In the genomic region with DNA sequence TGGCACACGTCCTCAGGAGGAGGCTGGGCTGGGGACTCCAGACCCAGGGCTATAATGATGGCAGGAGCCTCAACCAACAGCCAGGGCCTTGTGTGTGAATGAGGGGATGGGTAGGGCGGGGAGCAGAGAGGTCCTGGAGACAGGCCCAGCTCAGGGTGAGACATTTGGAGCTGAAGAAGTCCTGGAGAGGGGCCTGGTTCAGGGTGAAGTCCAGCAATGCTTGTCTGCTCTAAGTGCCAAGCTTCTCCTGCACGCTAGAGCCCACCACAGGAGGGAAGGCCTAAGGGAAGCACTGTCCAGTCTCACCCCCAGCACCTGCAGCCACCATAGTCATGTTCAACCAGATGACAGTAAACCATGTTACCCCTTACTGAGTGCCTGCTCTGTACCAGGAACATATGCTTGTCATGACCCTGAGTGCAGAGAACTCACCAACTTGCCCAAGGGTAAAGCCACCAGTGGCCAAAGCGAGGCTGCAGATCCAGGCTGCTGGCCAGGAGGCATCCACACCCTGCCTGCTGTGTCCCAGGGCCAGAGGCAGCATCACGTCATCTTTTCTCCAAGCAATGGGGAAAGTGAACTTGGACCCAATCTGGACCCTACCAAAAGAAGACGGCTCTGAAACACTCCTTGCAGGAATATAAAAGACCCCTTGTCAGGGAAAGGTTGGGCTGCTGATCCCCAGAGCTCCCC, we compare ENCODE assay signal across 24 cellular contexts. TPM values are rescaled to one million over a fixed set of nuclear protein-coding genes. Genes with fewer than 3 reads are reported as not detected.
DNase-seq lines count a peak whose midpoint lies in the region; ATAC-seq and TF ChIP-seq lines count a peak whose summit lies in the region.
"Had no signal": no experiment of that assay in that cellular context is flagged by ENCODE, and none has a peak within 500 bp of the region (broad histone marks: within the 10 kb centered on the region; RNA-seq: fewer than 3 reads in every experiment).

No MANE protein-coding gene starts in this region.

- no peak overlapping the region for H3K27ac ChIP-seq in osteoblast (ENCODE audit: low read depth, low read length)
- H3K27ac ChIP-seq in CD8-positive, alpha-beta T cell (ENCODE audit: low read depth, low read length), result no peak overlapping the region
- H3K27ac ChIP-seq: C4-2B, PC-9, SK-N-MC had no signal

- no peaks in the 10 kb centered on the region for H4K20me1 ChIP-seq in osteoblast (ENCODE audit: insufficient read depth, low read length)

- ATAC-seq in CD8-positive, alpha-beta T cell, result no peak

- no peaks in the 10 kb centered on the region for H3K79me2 ChIP-seq in osteoblast (ENCODE audit: insufficient read depth, low read length)

- H3K36me3 ChIP-seq in osteoblast (ENCODE audit: insufficient read depth, low read length), result no peaks in the 10 kb centered on the region
- no peaks in the 10 kb centered on the region for H3K36me3 ChIP-seq in CD8-positive, alpha-beta T cell (ENCODE audit: insufficient read depth, low read length)
- H3K36me3 ChIP-seq: MG63 had no signal

- intact Hi-C loops in CD8-positive, alpha-beta T cell (cut with DNase I, micrococcal nuclease), result no loop called here

- no peaks in the 10 kb centered on the region for H3K4me1 ChIP-seq in osteoblast (ENCODE audit: insufficient read depth, low read length)
- H3K4me1 ChIP-seq in CD8-positive, alpha-beta T cell (ENCODE audit: insufficient read depth, low read length), result no peaks in the 10 kb centered on the region

- H3K4me2 ChIP-seq in osteoblast (ENCODE audit: insufficient read depth, low read length), result no peak overlapping the region
- H3K4me2 ChIP-seq: PC-9 had no signal

- in situ Hi-C loops in SK-MEL-5 (cut with HindIII; ENCODE audit: low pct_unique_long_range_greater_than_20kb, low sequenced_read_pairs), result no loop called here

- H3K27me3 ChIP-seq in osteoblast (ENCODE audit: insufficient read depth, low read length), result peaks cover 8% of the 10 kb centered on the region
- H3K27me3 ChIP-seq in CD8-positive, alpha-beta T cell (ENCODE audit: insufficient read depth, low read length), result no peaks in the 10 kb centered on the region
- H3K27me3 ChIP-seq: MG63 had no signal

- H3K9me3 ChIP-seq in osteoblast (ENCODE audit: low read depth, low read length), result no peaks in the 10 kb centered on the region
- H3K9me3 ChIP-seq in CD8-positive, alpha-beta T cell (ENCODE audit: low read length), result no peaks in the 10 kb centered on the region
- H3K9me3 ChIP-seq: MG63 had no signal

- peak overlapping the region; percentile 72 for H3K27ac Mint-ChIP-seq in glutamatergic neuron (ENCODE audit: unreplicated experiment)
- H3K27ac Mint-ChIP-seq in CD8-positive, alpha-beta T cell, result no peak overlapping the region
- H3K27ac Mint-ChIP-seq: B cell had no signal

- H3K9me3 Mint-ChIP-seq in glutamatergic neuron (ENCODE audit: unreplicated experiment), result peaks cover 24% of the 10 kb centered on the region
- H3K9me3 Mint-ChIP-seq in CD8-positive, alpha-beta T cell, result no peaks in the 10 kb centered on the region

- H3K4me1 Mint-ChIP-seq in glutamatergic neuron (ENCODE audit: low read depth, unreplicated experiment), result peaks cover 50% of the 10 kb centered on the region
- H3K4me1 Mint-ChIP-seq in CD8-positive, alpha-beta T cell (ENCODE audit: low read depth), result peaks cover 4% of the 10 kb centered on the region

- DNase-seq in AG20443 (ENCODE audit: low spot score) (peak; percentile 58), SK-MEL-5 (ENCODE audit: low read depth, low spot score) (peak; percentile 48), glutamatergic neuron (no peak), osteoblast (ENCODE audit: insufficient read length, low spot score, missing footprints) (peak; percentile 39), NCI-H524 (lab: John Stamatoyannopoulos, UW) (no peak), DMS114 treated with DMSO at 0.1 percent for 48 hours (lab: John Stamatoyannopoulos, UW; ENCODE audit: unreplicated experiment) (no peak)
- DNase-seq in CD8-positive, alpha-beta T cell, result no peak
- DNase-seq: DMS53, GOT3, HCEC 1CT, IMR-90, KG1, MG63, NCI-H2029, NCI-H446, NCI-H526 treated with DMSO at 0.1 percent for 48 hours, PC-9, RPMI8226, SHP77 treated with DMSO at 0.1 percent for 48 hours had no signal

- no peak overlapping the region for H2AFZ ChIP-seq in osteoblast (ENCODE audit: low read length)
- H2AFZ ChIP-seq: PC-9 had no signal

- peaks cover 5% of the 10 kb centered on the region for H3K36me3 Mint-ChIP-seq in glutamatergic neuron (ENCODE audit: unreplicated experiment)
- no peaks in the 10 kb centered on the region for H3K36me3 Mint-ChIP-seq in CD8-positive, alpha-beta T cell

- CTCF ChIA-PET in CD8-positive, alpha-beta T cell (lab: Charles Lee), result interaction anchor here (0.6 kb wide), 1 partner anchor 327 kb away, joined by 3 read pairs; no protein-coding TSS in a partner anchor

- TF ChIP-seq CTCF in glutamatergic neuron (IDR thresholded peaks at IDR 0.05; ENCODE audit: partially characterized antibody, unreplicated experiment), result no peak
- no peak for TF ChIP-seq CTCF in osteoblast (IDR thresholded peaks at IDR 0.05; ENCODE audit: extremely low read depth, low read depth, low read length)
- TF ChIP-seq CTCF in CD8-positive, alpha-beta T cell (IDR thresholded peaks at IDR 0.05), result no peak

- peaks cover 27% of the 10 kb centered on the region for H3K27me3 Mint-ChIP-seq in glutamatergic neuron (ENCODE audit: unreplicated experiment)
- H3K27me3 Mint-ChIP-seq in CD8-positive, alpha-beta T cell (ENCODE audit: low read depth), result peaks cover 8% of the 10 kb centered on the region

- no peak overlapping the region for H3K4me3 ChIP-seq in osteoblast (ENCODE audit: insufficient read depth, low read length)
- H3K4me3 ChIP-seq in CD8-positive, alpha-beta T cell (ENCODE audit: low read depth, low read length), result no peak overlapping the region
- H3K4me3 ChIP-seq: MG63, PC-9, SK-N-MC had no signal

- H3K4me3 Mint-ChIP-seq in glutamatergic neuron (ENCODE audit: unreplicated experiment), result no peak overlapping the region
- H3K4me3 Mint-ChIP-seq in CD8-positive, alpha-beta T cell, result no peak overlapping the region
- H3K4me3 Mint-ChIP-seq: B cell had no signal

- POLR2A ChIA-PET in CD8-positive, alpha-beta T cell (lab: Charles Lee), result no interaction called here

RNA-seq across cellular contexts. Expression of a gene that starts 24.0 kb away (rescaled TPM):
- total RNA-seq in SK-MEL-5 (2014; rRNA removed; shearing (Covaris generic)), result 0.29 TPM in 1 of 2 replicates, not detected in the other
- 0.31 and 0.47 TPM in 2 replicates for polyA plus RNA-seq in SK-MEL-5 (2015; cell fraction: cytosol; rRNA removed)
- polyA plus RNA-seq in SK-MEL-5 (2015; cell fraction: nucleus; rRNA removed), result 0.39 and 2.2 TPM in 2 replicates
- total RNA-seq in glutamatergic neuron (ENCODE audit: unreplicated experiment) (5.7 TPM), osteoblast (not detected in 2 replicates)
- total RNA-seq in CD8-positive, alpha-beta T cell, result not detected
- total RNA-seq: B cell, Daoy, G401, IMR-90, PC-9 had no signal
- polyA plus RNA-seq: IMR-90 had no signal

Comparison
In these comparisons a context has a peak if more than half of its experiments do, and no peak if none do; other contexts are left out.
1. DNase-seq: peak in AG20443 (single experiment), SK-MEL-5 (single experiment) and osteoblast (single experiment); none in glutamatergic neuron (single experiment), NCI-H524 (0 of 2), CD8-positive, alpha-beta T cell (0 of 7) and DMS114 treated with DMSO at 0.1 percent for 48 hours (single experiment).